Comparison of ENCODE assay signal across 20 cellular contexts in genomic region chr22:38124236-38124974, GRCh38. TPM values are rescaled to one million over a fixed set of nuclear protein-coding genes. Genes with fewer than 3 reads are reported as not detected.
DNase-seq lines count a peak whose midpoint lies in the region; ATAC-seq and TF ChIP-seq lines count a peak whose summit lies in the region.
"Had no signal": no experiment of that assay in that cellular context is flagged by ENCODE, and none has a peak within 500 bp of the region (broad histone marks: within the 10 kb centered on the region; RNA-seq: fewer than 3 reads in every experiment).

No MANE protein-coding gene starts in this region.

- no peaks in the 10 kb centered on the region for H3K4me1 ChIP-seq in endodermal cell (ENCODE audit: control insufficient read depth, insufficient read depth, low read length)
- H3K4me1 ChIP-seq in osteoblast (ENCODE audit: insufficient read depth, low read length), result no peaks in the 10 kb centered on the region
- H3K4me1 ChIP-seq: SJSA1, stomach, upper lobe of right lung had no signal

- H3K4me3 Mint-ChIP-seq in activated CD8-positive, alpha-beta memory T cell treated with anti-CD3 and anti-CD28 coated beads, Interleukin-2, amount 10 ng/mL, durations not matched to agents 7 days and 5 days, result no peak overlapping the region
- H3K4me3 Mint-ChIP-seq in endodermal cell, result no peak overlapping the region
- H3K4me3 Mint-ChIP-seq: activated CD4-positive, alpha-beta T cell treated with anti-CD3 and anti-CD28 coated beads, Interleukin-2, amount 10 ng/mL, durations not matched to agents 24 days and 14 days; activated T-cell treated with anti-CD3 and anti-CD28 coated beads, Interleukin-2, amount 50 U/mL, for 4 hours; CD4-positive, CD25-positive, alpha-beta regulatory T cell; naive thymus-derived CD4-positive, alpha-beta T cell had no signal

- H3K79me2 ChIP-seq in osteoblast (ENCODE audit: insufficient read depth, low read length), result no peaks in the 10 kb centered on the region

- no peaks in the 10 kb centered on the region for H3K27me3 Mint-ChIP-seq in activated CD8-positive, alpha-beta memory T cell treated with anti-CD3 and anti-CD28 coated beads, Interleukin-2, amount 10 ng/mL, durations not matched to agents 7 days and 5 days
- no peaks in the 10 kb centered on the region for H3K27me3 Mint-ChIP-seq in endodermal cell (ENCODE audit: insufficient read depth)
- H3K27me3 Mint-ChIP-seq: activated CD4-positive, alpha-beta T cell treated with anti-CD3 and anti-CD28 coated beads, Interleukin-2, amount 10 ng/mL, durations not matched to agents 24 days and 14 days; CD4-positive, CD25-positive, alpha-beta regulatory T cell; naive thymus-derived CD4-positive, alpha-beta T cell had no signal

- no peak for ATAC-seq in activated CD8-positive, alpha-beta memory T cell treated with anti-CD3 and anti-CD28 coated beads, Interleukin-2, amount 10 ng/mL, durations not matched to agents 7 days and 5 days
- ATAC-seq: activated T-cell treated with anti-CD3 and anti-CD28 coated beads, Interleukin-2, amount 50 U/mL, for 4 hours; naive thymus-derived CD4-positive, alpha-beta T cell; upper lobe of right lung had no signal

- no peak overlapping the region for H2AFZ ChIP-seq in osteoblast (ENCODE audit: low read length)

- H3K27me3 ChIP-seq in endodermal cell (ENCODE audit: control insufficient read depth, insufficient read depth, low read length, poor library complexity, severe bottlenecking) (no peaks in the 10 kb centered on the region), osteoblast (ENCODE audit: insufficient read depth, low read length) (no peaks in the 10 kb centered on the region)
- H3K27me3 ChIP-seq: SJSA1, stomach, upper lobe of right lung had no signal

- H3K27ac ChIP-seq in endodermal cell (ENCODE audit: low read depth, low read length) (no peak overlapping the region), osteoblast (ENCODE audit: low read depth, low read length) (no peak overlapping the region)
- H3K27ac ChIP-seq: SJSA1, stomach, upper lobe of right lung had no signal

- 90 to 95% methylated on average over 15 to 21 of the region's 21 CpGs for WGBS in endodermal cell (ENCODE audit: insufficient coverage in 1 of 2, insufficient read length in 1 of 2), 2 experiments

- CTCF ChIA-PET in activated CD8-positive, alpha-beta memory T cell treated with anti-CD3 and anti-CD28 coated beads, Interleukin-2, amount 10 ng/mL, durations not matched to agents 7 days and 5 days (lab: Charles Lee), result interaction anchor here (0.6 to 3.1 kb wide), 2 partner anchors 10 to 24 kb away, joined by 3 to 10 read pairs; no protein-coding TSS in a partner anchor

- H3K4me1 Mint-ChIP-seq in activated CD8-positive, alpha-beta memory T cell treated with anti-CD3 and anti-CD28 coated beads, Interleukin-2, amount 10 ng/mL, durations not matched to agents 7 days and 5 days, result peaks cover 7% of the 10 kb centered on the region
- no peaks in the 10 kb centered on the region for H3K4me1 Mint-ChIP-seq in endodermal cell
- H3K4me1 Mint-ChIP-seq: CD4-positive, CD25-positive, alpha-beta regulatory T cell had no signal

- TF ChIP-seq CTCF in endodermal cell (conservative IDR thresholded peaks at IDR 0.05) (peak; percentile 65), osteoblast (IDR thresholded peaks at IDR 0.05; ENCODE audit: extremely low read depth, low read depth, low read length) (no peak)

- no peaks in the 10 kb centered on the region for H3K9me3 Mint-ChIP-seq in activated CD8-positive, alpha-beta memory T cell treated with anti-CD3 and anti-CD28 coated beads, Interleukin-2, amount 10 ng/mL, durations not matched to agents 7 days and 5 days (ENCODE audit: low read depth)
- no peaks in the 10 kb centered on the region for H3K9me3 Mint-ChIP-seq in endodermal cell
- H3K9me3 Mint-ChIP-seq: activated CD4-positive, alpha-beta T cell treated with anti-CD3 and anti-CD28 coated beads, Interleukin-2, amount 10 ng/mL, durations not matched to agents 24 days and 14 days; activated T-cell treated with anti-CD3 and anti-CD28 coated beads, Interleukin-2, amount 50 U/mL, for 4 hours; CD4-positive, CD25-positive, alpha-beta regulatory T cell; naive thymus-derived CD4-positive, alpha-beta T cell had no signal

- no peak overlapping the region for H3K4me3 ChIP-seq in Jurkat, Clone E6-1 (ENCODE audit: low read length)
- H3K4me3 ChIP-seq in endodermal cell (ENCODE audit: low read length) (no peak overlapping the region), osteoblast (ENCODE audit: insufficient read depth, low read length) (no peak overlapping the region)
- H3K4me3 ChIP-seq: SJSA1, stomach, upper lobe of right lung had no signal

- in situ Hi-C loops in KBM-7 (cut with MboI; ENCODE audit: low pct_unique_long_range_greater_than_20kb, low sequenced_read_pairs), result no loop called here

- no peaks in the 10 kb centered on the region for H3K36me3 Mint-ChIP-seq in activated CD8-positive, alpha-beta memory T cell treated with anti-CD3 and anti-CD28 coated beads, Interleukin-2, amount 10 ng/mL, durations not matched to agents 7 days and 5 days
- peaks cover 13% of the 10 kb centered on the region for H3K36me3 Mint-ChIP-seq in endodermal cell (ENCODE audit: low read depth)

- H3K27ac Mint-ChIP-seq in activated CD8-positive, alpha-beta memory T cell treated with anti-CD3 and anti-CD28 coated beads, Interleukin-2, amount 10 ng/mL, durations not matched to agents 7 days and 5 days, result peak overlapping the region; percentile 1
- peak overlapping the region; percentile 37 for H3K27ac Mint-ChIP-seq in endodermal cell
- H3K27ac Mint-ChIP-seq: activated CD4-positive, alpha-beta T cell treated with anti-CD3 and anti-CD28 coated beads, Interleukin-2, amount 10 ng/mL, durations not matched to agents 24 days and 14 days had no signal

- no peak overlapping the region for H3K9ac ChIP-seq in endodermal cell (ENCODE audit: extremely low read depth, low read length, poor library complexity, severe bottlenecking)

- DNase-seq in activated CD8-positive, alpha-beta memory T cell treated with anti-CD3 and anti-CD28 coated beads, Interleukin-2, amount 10 ng/mL, durations not matched to agents 7 days and 5 days, result no peak
- no peak for DNase-seq in activated CD8-positive, alpha-beta memory T cell treated with anti-CD3 and anti-CD28 coated beads, Interleukin-2, amount 50 U/mL, for 4 hours
- DNase-seq in Jurkat, Clone E6-1 (ENCODE audit: low read depth, low spot score), result peak; percentile 9
- peak; percentile 78 for DNase-seq in endodermal cell
- DNase-seq in osteoblast (ENCODE audit: insufficient read length, low spot score, missing footprints), result peak; percentile 79
- DNase-seq in activated gamma-delta T cell (lab: John Stamatoyannopoulos, UW), result no peak
- no peak for DNase-seq in NCI-H446 (lab: John Stamatoyannopoulos, UW)
- no peak for DNase-seq in KBM-7
- DNase-seq: activated CD4-positive, alpha-beta T cell treated with anti-CD3 and anti-CD28 coated beads, Interleukin-2, amount 10 ng/mL, durations not matched to agents 24 days and 14 days; activated T-cell treated with anti-CD3 and anti-CD28 coated beads, Interleukin-2, amount 50 U/mL, for 4 hours; CD4-positive, CD25-positive, alpha-beta regulatory T cell; foreskin melanocyte; naive thymus-derived CD4-positive, alpha-beta T cell; NCI-H446 treated with DMSO at 0.1 percent for 48 hours; stomach; T-helper 9 cell; upper lobe of right lung had no signal

- no peaks in the 10 kb centered on the region for H4K20me1 ChIP-seq in osteoblast (ENCODE audit: insufficient read depth, low read length)

- H3K4me2 ChIP-seq in osteoblast (ENCODE audit: insufficient read depth, low read length), result no peak overlapping the region

- H3K36me3 ChIP-seq in endodermal cell (ENCODE audit: control insufficient read depth, insufficient read depth, low read length) (no peaks in the 10 kb centered on the region), osteoblast (ENCODE audit: insufficient read depth, low read length) (no peaks in the 10 kb centered on the region)
- H3K36me3 ChIP-seq: SJSA1, upper lobe of right lung had no signal

- no peaks in the 10 kb centered on the region for H3K9me3 ChIP-seq in endodermal cell (ENCODE audit: control insufficient read depth, low read length)
- no peaks in the 10 kb centered on the region for H3K9me3 ChIP-seq in osteoblast (ENCODE audit: low read depth, low read length)
- H3K9me3 ChIP-seq: SJSA1, stomach, upper lobe of right lung had no signal

RNA-seq across cellular contexts. Expression of gene BAIAP2L2, which starts 13.9 kb away (rescaled TPM):
- under 1 TPM; 0.37 to 0.70 TPM for total RNA-seq in activated CD8-positive, alpha-beta memory T cell treated with anti-CD3 and anti-CD28 coated beads, Interleukin-2, amount 10 ng/mL, durations not matched to agents 7 days and 5 days
- 1.9 TPM for polyA plus RNA-seq in Jurkat, Clone E6-1 (2012; ENCODE audit: insufficient read depth, insufficient read length)
- 1 to 10 TPM; 1.4 to 3.7 TPM for total RNA-seq in endodermal cell
- polyA plus RNA-seq in endodermal cell (2013, experiment 1 of 2), result 2.7 TPM
- 1.9 TPM for polyA plus RNA-seq in endodermal cell (2013, experiment 2 of 2)
- total RNA-seq in osteoblast, result 0.88 and 1.1 TPM in 2 replicates
- total RNA-seq: SJSA1 had no signal
- polyA plus RNA-seq: CD4-positive, CD25-positive, alpha-beta regulatory T cell; naive thymus-derived CD4-positive, alpha-beta T cell had no signal

RNA-seq across cellular contexts. Expression of gene SLC16A8, which starts 40.4 kb away (rescaled TPM):
- not detected for total RNA-seq in activated CD8-positive, alpha-beta memory T cell treated with anti-CD3 and anti-CD28 coated beads, Interleukin-2, amount 10 ng/mL, durations not matched to agents 7 days and 5 days
- polyA plus RNA-seq in Jurkat, Clone E6-1 (2012; ENCODE audit: insufficient read depth, insufficient read length), result not detected
- 1 to 10 TPM in 1 of 2 donors, under 1 TPM in 1; 0.57 to 1.1 TPM for total RNA-seq in endodermal cell
- polyA plus RNA-seq in endodermal cell (2013, experiment 1 of 2), result 0.61 TPM
- polyA plus RNA-seq in endodermal cell (2013, experiment 2 of 2), result 0.17 TPM
- total RNA-seq in osteoblast, result not detected in 2 replicates
- total RNA-seq: A673; activated CD4-positive, alpha-beta T cell treated with anti-CD3 and anti-CD28 coated beads, Interleukin-2, amount 10 ng/mL, durations not matched to agents 24 days and 14 days; activated T-cell treated with anti-CD3 and anti-CD28 coated beads, Interleukin-2, amount 50 U/mL, for 4 hours; CD4-positive, CD25-positive, alpha-beta regulatory T cell; liver; naive thymus-derived CD4-positive, alpha-beta T cell; SJSA1; stomach; upper lobe of right lung had no signal
- polyA plus RNA-seq: CD4-positive, CD25-positive, alpha-beta regulatory T cell; naive thymus-derived CD4-positive, alpha-beta T cell had no signal

RNA-seq across cellular contexts. Expression of gene PLA2G6, which starts 57.2 kb away (rescaled TPM):
- total RNA-seq in activated CD8-positive, alpha-beta memory T cell treated with anti-CD3 and anti-CD28 coated beads, Interleukin-2, amount 10 ng/mL, durations not matched to agents 7 days and 5 days, result 10 to 100 TPM; 41.1 to 71.4 TPM
- 48.9 TPM for polyA plus RNA-seq in Jurkat, Clone E6-1 (2012; ENCODE audit: insufficient read depth, insufficient read length)
- total RNA-seq in endodermal cell (10 to 100 TPM; 60.6 to 60.7 TPM), osteoblast (12.3 and 17.7 TPM in 2 replicates)
- 31.7 TPM for polyA plus RNA-seq in endodermal cell (2013, experiment 1 of 2)
- 25.3 TPM for polyA plus RNA-seq in endodermal cell (2013, experiment 2 of 2)

Comparison
In these comparisons a context has a peak if more than half of its experiments do, and no peak if none do; other contexts are left out.
1. DNase-seq: peak in Jurkat, Clone E6-1 (single experiment), endodermal cell (single experiment) and osteoblast (single experiment); none in activated CD8-positive, alpha-beta memory T cell treated with anti-CD3 and anti-CD28 coated beads, Interleukin-2, amount 10 ng/mL, durations not matched to agents 7 days and 5 days (single experiment), activated CD8-positive, alpha-beta memory T cell treated with anti-CD3 and anti-CD28 coated beads, Interleukin-2, amount 50 U/mL, for 4 hours (single experiment), activated gamma-delta T cell (single experiment), NCI-H446 (0 of 2) and KBM-7 (single experiment).